ENCODE assay signal across 14 cellular contexts in genomic region chr2:241949736-241950412, GRCh38.
"Had no signal": no experiment of that assay in that cellular context is flagged by ENCODE, and none has a peak within 500 bp of the region (broad histone marks: within the 10 kb centered on the region; RNA-seq: fewer than 3 reads in every experiment).

No MANE protein-coding gene starts in this region.

- H3K4me3 Mint-ChIP-seq: activated CD4-positive, alpha-beta memory T cell treated with anti-CD3 and anti-CD28 coated beads, Interleukin-2, amount 10 ng/mL, durations not matched to agents 7 days and 5 days; activated T-cell treated with anti-CD3 and anti-CD28 coated beads, Interleukin-2, amount 50 U/mL, for 24 hours; central memory CD8-positive, alpha-beta T cell; nephron progenitor cell; stimulated activated naive B cell treated with anti-CD40 and anti-IgM and Interleukin-4, amounts not matched to agents 10 μg/mL and 1 μg/mL and 100 μg/mL, for 72 hours; T-helper 1 cell treated with Interleukin-12 subunit alpha and Interleukin-12 subunit beta and Interleukin-4 antibody, amounts not matched to agents 30 μg/mL and 1 μg/mL, for 36 hours; WTC11 had no signal

- H3K4me3 ChIP-seq: coronary artery, ovary, tibial artery, uterus had no signal

- H3K9me3 Mint-ChIP-seq: activated naive CD4-positive, alpha-beta T cell treated with anti-CD3 and anti-CD28 coated beads, Interleukin-2, amount 50 U/mL, for 72 hours; activated T-cell treated with anti-CD3 and anti-CD28 coated beads, Interleukin-2, amount 50 U/mL, for 24 hours; central memory CD8-positive, alpha-beta T cell; stimulated activated naive B cell treated with anti-CD40 and anti-IgM and Interleukin-4, amounts not matched to agents 10 μg/mL and 1 μg/mL and 100 μg/mL, for 72 hours; T-helper 1 cell treated with Interleukin-12 subunit alpha and Interleukin-12 subunit beta and Interleukin-4 antibody, amounts not matched to agents 30 μg/mL and 1 μg/mL, for 36 hours had no signal

- H3K4me1 Mint-ChIP-seq: activated CD4-positive, alpha-beta memory T cell treated with anti-CD3 and anti-CD28 coated beads, Interleukin-2, amount 10 ng/mL, durations not matched to agents 7 days and 5 days had no signal

- DNase-seq: activated gamma-delta T cell had no signal

- H3K27ac ChIP-seq: coronary artery, ovary, tibial artery, uterus had no signal

- H3K27me3 ChIP-seq: ovary, uterus had no signal

- H3K36me3 Mint-ChIP-seq: activated naive CD4-positive, alpha-beta T cell treated with anti-CD3 and anti-CD28 coated beads, Interleukin-2, amount 50 U/mL, for 72 hours; brain; WTC11 had no signal

- H3K27me3 Mint-ChIP-seq: activated CD4-positive, alpha-beta memory T cell treated with anti-CD3 and anti-CD28 coated beads, Interleukin-2, amount 10 ng/mL, durations not matched to agents 7 days and 5 days; activated T-cell treated with anti-CD3 and anti-CD28 coated beads, Interleukin-2, amount 50 U/mL, for 24 hours; central memory CD8-positive, alpha-beta T cell; stimulated activated naive B cell treated with anti-CD40 and anti-IgM and Interleukin-4, amounts not matched to agents 10 μg/mL and 1 μg/mL and 100 μg/mL, for 72 hours had no signal

- H3K36me3 ChIP-seq: ovary, tibial artery, uterus had no signal

- H3K9me3 ChIP-seq: ovary, tibial artery, uterus had no signal

- H3K27ac Mint-ChIP-seq: activated CD4-positive, alpha-beta memory T cell treated with anti-CD3 and anti-CD28 coated beads, Interleukin-2, amount 10 ng/mL, durations not matched to agents 7 days and 5 days; activated naive CD4-positive, alpha-beta T cell treated with anti-CD3 and anti-CD28 coated beads, Interleukin-2, amount 50 U/mL, for 72 hours; activated T-cell treated with anti-CD3 and anti-CD28 coated beads, Interleukin-2, amount 50 U/mL, for 24 hours; nephron progenitor cell; T-helper 1 cell treated with Interleukin-12 subunit alpha and Interleukin-12 subunit beta and Interleukin-4 antibody, amounts not matched to agents 30 μg/mL and 1 μg/mL, for 36 hours; WTC11 had no signal

- H3K4me1 ChIP-seq: uterus had no signal
